ENCODE assay signal across 12 cellular contexts in genomic region chr10:87915989-87916388, GRCh38. TPM values are rescaled to one million over a fixed set of nuclear protein-coding genes. Genes with fewer than 3 reads are reported as not detected.
DNase-seq lines count a peak whose midpoint lies in the region; ATAC-seq and TF ChIP-seq lines count a peak whose summit lies in the region.
"Had no signal": no experiment of that assay in that cellular context is flagged by ENCODE, and none has a peak within 500 bp of the region (broad histone marks: within the 10 kb centered on the region; RNA-seq: fewer than 3 reads in every experiment).

No MANE protein-coding gene starts in this region.

- H3K27ac ChIP-seq in right cardiac atrium (ENCODE audit: low read length) (no peak overlapping the region), upper lobe of right lung (no peak overlapping the region)

- peaks cover 32% of the 10 kb centered on the region for H3K9me3 Mint-ChIP-seq in activated T-helper 2 cell treated with anti-CD3 and anti-CD28 coated beads, Interferon-gamma antibody, Interleukin-2, Interleukin-4, amounts not matched to agents 10 μg/mL and 5 μg/mL and 100 μg/mL, durations not matched to agents 14 hours and 24 hours and 36 hours

- H3K27me3 ChIP-seq in right cardiac atrium (ENCODE audit: control insufficient read depth, insufficient read depth): no peaks in the 10 kb centered on the region
- H3K27me3 ChIP-seq in upper lobe of right lung: no peaks in the 10 kb centered on the region

- WGBS in right cardiac atrium: 54% methylated on average over 1 of the region's 1 CpG

- H3K4me1 ChIP-seq in right cardiac atrium (ENCODE audit: control insufficient read depth, insufficient read depth, low read length) (peaks cover 6% of the 10 kb centered on the region), upper lobe of right lung (peaks cover 22% of the 10 kb centered on the region)

- H3K27me3 Mint-ChIP-seq in activated T-helper 2 cell treated with anti-CD3 and anti-CD28 coated beads, Interferon-gamma antibody, Interleukin-2, Interleukin-4, amounts not matched to agents 10 μg/mL and 5 μg/mL and 100 μg/mL, durations not matched to agents 14 hours and 24 hours and 36 hours (ENCODE audit: low read depth): no peaks in the 10 kb centered on the region
- H3K27me3 Mint-ChIP-seq: activated CD4-positive, alpha-beta T cell treated with anti-CD3 and anti-CD28 coated beads, Interleukin-2, amount 10 ng/mL, durations not matched to agents 24 days and 14 days; T-cell had no signal

- peak; percentile 45 to 74 for ATAC-seq in right cardiac atrium
- ATAC-seq in left colon: peak; percentile 43
- ATAC-seq in upper lobe of right lung: peak; percentile 62
- ATAC-seq: T-cell had no signal

- peaks cover 39% of the 10 kb centered on the region for H3K4me1 Mint-ChIP-seq in activated T-helper 2 cell treated with anti-CD3 and anti-CD28 coated beads, Interferon-gamma antibody, Interleukin-2, Interleukin-4, amounts not matched to agents 10 μg/mL and 5 μg/mL and 100 μg/mL, durations not matched to agents 14 hours and 24 hours and 36 hours (ENCODE audit: low read depth)

- DNase-seq in right cardiac atrium (peak in 1 of 3 donors; percentile 24), cardiac septum (ENCODE audit: low spot score) (no peak), astrocyte of the hippocampus (ENCODE audit: low read depth, low spot score) (peak; percentile 48), left colon (no peak), upper lobe of right lung (no peak), GM19240 (ENCODE audit: insufficient read length, low spot score) (no peak), AG08396 (ENCODE audit: low spot score) (no peak)
- no peak for DNase-seq in activated T-helper 2 cell treated with anti-CD3 and anti-CD28 coated beads, Interferon-gamma antibody, Interleukin-2, Interleukin-4, amounts not matched to agents 10 μg/mL and 5 μg/mL and 100 μg/mL, durations not matched to agents 14 hours and 24 hours and 36 hours (ENCODE audit: low spot score)
- DNase-seq: activated CD4-positive, alpha-beta T cell treated with anti-CD3 and anti-CD28 coated beads, Interleukin-2, amount 10 ng/mL, durations not matched to agents 24 days and 14 days; DMS79; T-cell had no signal

- H3K36me3 ChIP-seq in upper lobe of right lung: peaks cover 7% of the 10 kb centered on the region

- H3K4me3 ChIP-seq in right cardiac atrium (ENCODE audit: low read length) (no peak overlapping the region), upper lobe of right lung (no peak overlapping the region)
- H3K4me3 ChIP-seq: coronary artery had no signal

- H3K36me3 Mint-ChIP-seq in activated T-helper 2 cell treated with anti-CD3 and anti-CD28 coated beads, Interferon-gamma antibody, Interleukin-2, Interleukin-4, amounts not matched to agents 10 μg/mL and 5 μg/mL and 100 μg/mL, durations not matched to agents 14 hours and 24 hours and 36 hours (ENCODE audit: low read depth): peaks cover 71% of the 10 kb centered on the region

- no peak overlapping the region for H3K27ac Mint-ChIP-seq in activated T-helper 2 cell treated with anti-CD3 and anti-CD28 coated beads, Interferon-gamma antibody, Interleukin-2, Interleukin-4, amounts not matched to agents 10 μg/mL and 5 μg/mL and 100 μg/mL, durations not matched to agents 14 hours and 24 hours and 36 hours
- H3K27ac Mint-ChIP-seq: activated CD4-positive, alpha-beta T cell treated with anti-CD3 and anti-CD28 coated beads, Interleukin-2, amount 10 ng/mL, durations not matched to agents 24 days and 14 days had no signal

- intact Hi-C loops in right cardiac atrium (cut with DNase I) (no loop called here), cardiac septum (cut with DNase I) (no loop called here), left colon (cut with DNase I, micrococcal nuclease) (no loop called here), upper lobe of right lung (cut with DNase I) (no loop called here)
- intact Hi-C loops in activated T-helper 2 cell treated with anti-CD3 and anti-CD28 coated beads, Interferon-gamma antibody, Interleukin-2, Interleukin-4, amounts not matched to agents 10 μg/mL and 5 μg/mL and 100 μg/mL, durations not matched to agents 14 hours and 24 hours and 36 hours (cut with micrococcal nuclease): no loop called here

- TF ChIP-seq CTCF in upper lobe of right lung (IDR thresholded peaks at IDR 0.05): no peak

- no peaks in the 10 kb centered on the region for H3K9me3 ChIP-seq in right cardiac atrium (ENCODE audit: control insufficient read depth, low read length)
- peaks cover 18% of the 10 kb centered on the region for H3K9me3 ChIP-seq in upper lobe of right lung

- no peak overlapping the region for H3K4me3 Mint-ChIP-seq in activated T-helper 2 cell treated with anti-CD3 and anti-CD28 coated beads, Interferon-gamma antibody, Interleukin-2, Interleukin-4, amounts not matched to agents 10 μg/mL and 5 μg/mL and 100 μg/mL, durations not matched to agents 14 hours and 24 hours and 36 hours (ENCODE audit: low read depth)
- H3K4me3 Mint-ChIP-seq: activated CD4-positive, alpha-beta T cell treated with anti-CD3 and anti-CD28 coated beads, Interleukin-2, amount 10 ng/mL, durations not matched to agents 24 days and 14 days had no signal

RNA-seq across cellular contexts. Expression of gene PTEN, which starts 52.6 kb away (rescaled TPM):
- total RNA-seq in right cardiac atrium: 10 to 100 TPM; 72.5 to 80.2 (median 75.5) TPM
- 28.2 TPM for polyA plus RNA-seq in right cardiac atrium
- total RNA-seq in cardiac septum: 59.5 TPM
- 100 to 1,000 TPM in 1 of 2 donors, 10 to 100 TPM in 1; 99.3 to 101 TPM for total RNA-seq in left colon
- 101 TPM for total RNA-seq in upper lobe of right lung
- total RNA-seq in activated T-helper 2 cell treated with anti-CD3 and anti-CD28 coated beads, Interferon-gamma antibody, Interleukin-2, Interleukin-4, amounts not matched to agents 10 μg/mL and 5 μg/mL and 100 μg/mL, durations not matched to agents 14 hours and 24 hours and 36 hours: 48.5 and 53.5 TPM in 2 replicates

RNA-seq across cellular contexts. Expression of gene KLLN, which starts 52.7 kb away (rescaled TPM):
- total RNA-seq in right cardiac atrium: under 1 TPM; 0.42 to 0.93 (median 0.49) TPM
- polyA plus RNA-seq in right cardiac atrium: 0.29 TPM
- 0.24 TPM for total RNA-seq in cardiac septum
- total RNA-seq in left colon: 1 to 10 TPM; 1.3 to 1.4 TPM
- 0.41 TPM for total RNA-seq in upper lobe of right lung
- total RNA-seq in activated T-helper 2 cell treated with anti-CD3 and anti-CD28 coated beads, Interferon-gamma antibody, Interleukin-2, Interleukin-4, amounts not matched to agents 10 μg/mL and 5 μg/mL and 100 μg/mL, durations not matched to agents 14 hours and 24 hours and 36 hours: 0.55 and 0.64 TPM in 2 replicates
